17 cellular contexts compared by ENCODE assay signal in genomic region chr20:17867119-17867518, GRCh38.
DNase-seq lines count a peak whose midpoint lies in the region; ATAC-seq and TF ChIP-seq lines count a peak whose summit lies in the region.
"Had no signal": no experiment of that assay in that cellular context is flagged by ENCODE, and none has a peak within 500 bp of the region (broad histone marks: within the 10 kb centered on the region; RNA-seq: fewer than 3 reads in every experiment).

No MANE protein-coding gene starts in this region.

- no peak overlapping the region for H3K14ac ChIP-seq in H9 (ENCODE audit: insufficient read depth, low read length)

- H3K23ac ChIP-seq in H9 (ENCODE audit: insufficient read length, low read depth, low read length) = no peak overlapping the region

- H2AK5ac ChIP-seq in H9 (ENCODE audit: insufficient read length, low read length) = no peak overlapping the region

- no peak for TF ChIP-seq CTCF in H9 (conservative IDR thresholded peaks at IDR 0.05)
- no peak for TF ChIP-seq CTCF in fibroblast of lung (conservative IDR thresholded peaks at IDR 0.05 in 1 of 2, IDR thresholded peaks at IDR 0.05 in 1 of 2; ENCODE audit: low read depth in 1 of 2, low read length in 2 of 2)
- no peak for TF ChIP-seq CTCF in osteoblast (IDR thresholded peaks at IDR 0.05; ENCODE audit: extremely low read depth, low read depth, low read length)
- no peak for TF ChIP-seq CTCF in upper lobe of right lung (IDR thresholded peaks at IDR 0.05)

- peaks cover 0 to 2% (median 0%) of the 10 kb centered on the region in 3 experiments; a peak in 1 of 7 replicates for H3K36me3 Mint-ChIP-seq in H9 (ENCODE audit: insufficient read depth in 1 of 3, low read depth in 3 of 3)
- H3K36me3 Mint-ChIP-seq: IgD-negative memory B cell had no signal

- peak overlapping the region in 2 of 3 experiments; percentile 16 to 33; a peak in 3 of 7 replicates for H3K27ac Mint-ChIP-seq in H9
- H3K27ac Mint-ChIP-seq: IgD-negative memory B cell had no signal

- no peak overlapping the region for H2BK20ac ChIP-seq in H9 (ENCODE audit: low read depth, low read length, poor library complexity, severe bottlenecking)

- H3K23me2 ChIP-seq in H9 (ENCODE audit: insufficient read length, low read depth, low read length, poor library complexity, severe bottlenecking) = no peaks in the 10 kb centered on the region

- peak overlapping the region in 1 of 11 experiments; percentile 15; a peak in 1 of 22 replicates for H3K9ac ChIP-seq in BLaER1 treated with 17β-estradiol and CSF1 and Interleukin-3, amounts not matched to agents 10 nM and 100 nM
- no peak overlapping the region for H3K9ac ChIP-seq in H9 (ENCODE audit: extremely low read depth, insufficient read length, low read length)
- H3K9ac ChIP-seq in fibroblast of lung (ENCODE audit: insufficient read depth, low read length) = no peak overlapping the region

- no peak overlapping the region for H2BK15ac ChIP-seq in H9 (ENCODE audit: low read depth, low read length)

- H3K27me3 Mint-ChIP-seq in H9 (ENCODE audit: low read depth) = peaks cover 1% of the 10 kb centered on the region

- H3K4me3 ChIP-seq in BLaER1 treated with 17β-estradiol and CSF1 and Interleukin-3, amounts not matched to agents 10 nM and 100 nM = no peak overlapping the region
- H3K4me3 ChIP-seq in fibroblast of lung (replicated peaks in 1 of 4; ENCODE audit: control extremely low read depth in 1 of 4, insufficient read depth in 1 of 4, low read depth in 3 of 4, low read length in 4 of 4) = no peak overlapping the region
- H3K4me3 ChIP-seq in osteoblast (ENCODE audit: insufficient read depth, low read length) = no peak overlapping the region
- H3K4me3 ChIP-seq in upper lobe of right lung = no peak overlapping the region

- ATAC-seq in upper lobe of right lung = no peak
- no peak for ATAC-seq in GM18867 (IDR thresholded peaks at IDR 0.05; ENCODE audit: unreplicated experiment)
- ATAC-seq: Panc1, SK-N-SH treated with all-trans-retinoic acid at 6 μM for 48 hours had no signal

- intact Hi-C loops in upper lobe of right lung (cut with DNase I) = no loop called here

- H4K20me1 ChIP-seq in BLaER1 treated with 17β-estradiol and CSF1 and Interleukin-3, amounts not matched to agents 10 nM and 100 nM = no peaks in the 10 kb centered on the region
- H4K20me1 ChIP-seq in H9 (ENCODE audit: control insufficient read depth, insufficient read depth, insufficient read length) = no peaks in the 10 kb centered on the region
- no peaks in the 10 kb centered on the region for H4K20me1 ChIP-seq in fibroblast of lung (ENCODE audit: control insufficient read depth, extremely low read depth, insufficient read depth, low read length)
- no peaks in the 10 kb centered on the region for H4K20me1 ChIP-seq in osteoblast (ENCODE audit: insufficient read depth, low read length)

- H4K8ac ChIP-seq in H9 (replicated peaks; ENCODE audit: insufficient read length, low read depth, low read length) = no peak overlapping the region

- no peak overlapping the region for H4K91ac ChIP-seq in H9 (ENCODE audit: insufficient read length, low read depth, low read length)

- H2AFZ ChIP-seq in H9 (ENCODE audit: low read length) = no peak overlapping the region
- H2AFZ ChIP-seq in fibroblast of lung (ENCODE audit: low read length) = peak overlapping the region; percentile 8
- peak overlapping the region; percentile 6 for H2AFZ ChIP-seq in osteoblast (ENCODE audit: low read length)

- peaks cover 47 to 53% of the 10 kb centered on the region in 2 experiments for H3K4me1 Mint-ChIP-seq in H9

- H3K79me2 ChIP-seq in H9 (ENCODE audit: insufficient read depth, low read length) = no peaks in the 10 kb centered on the region
- no peaks in the 10 kb centered on the region for H3K79me2 ChIP-seq in fibroblast of lung (ENCODE audit: control insufficient read depth, insufficient read depth, low read length)
- no peaks in the 10 kb centered on the region for H3K79me2 ChIP-seq in osteoblast (ENCODE audit: insufficient read depth, low read length)

- peaks cover 0 to 15% (median 0%) of the 10 kb centered on the region in 11 experiments; a peak in 6 of 22 replicates for H3K27me3 ChIP-seq in BLaER1 treated with 17β-estradiol and CSF1 and Interleukin-3, amounts not matched to agents 10 nM and 100 nM
- H3K27me3 ChIP-seq in H9 (ENCODE audit: insufficient read depth, low read length) (no peaks in the 10 kb centered on the region), fibroblast of lung (ENCODE audit: control insufficient read depth, insufficient read depth, low read length) (no peaks in the 10 kb centered on the region), osteoblast (ENCODE audit: insufficient read depth, low read length) (no peaks in the 10 kb centered on the region), upper lobe of right lung (no peaks in the 10 kb centered on the region)

- H4K5ac ChIP-seq in H9 (ENCODE audit: insufficient read length, low read depth, low read length) = no peak overlapping the region

- no peak overlapping the region for H3K4ac ChIP-seq in H9 (ENCODE audit: low read depth, low read length)

- no peaks in the 10 kb centered on the region for H3K9me3 ChIP-seq in BLaER1 treated with 17β-estradiol and CSF1 and Interleukin-3, amounts not matched to agents 10 nM and 100 nM (replicated peaks in 1 of 11)
- no peaks in the 10 kb centered on the region for H3K9me3 ChIP-seq in H9 (ENCODE audit: control insufficient read depth, low read depth, low read length)
- H3K9me3 ChIP-seq in fibroblast of lung (ENCODE audit: control insufficient read depth, insufficient read depth, low read depth, low read length) = no peaks in the 10 kb centered on the region
- no peaks in the 10 kb centered on the region for H3K9me3 ChIP-seq in osteoblast (ENCODE audit: low read depth, low read length)
- H3K9me3 ChIP-seq in upper lobe of right lung = no peaks in the 10 kb centered on the region

- DNase-seq in H9 (no peak), fibroblast of lung (ENCODE audit: low read depth in 2 of 2) (no peak), osteoblast (ENCODE audit: insufficient read length, low spot score, missing footprints) (no peak), upper lobe of right lung (no peak), NCI-H2081 treated with DMSO at 0.1 percent for 48 hours (lab: John Stamatoyannopoulos, UW) (no peak)
- DNase-seq: DMS 273 treated with DMSO at 0.1 percent for 48 hours, EL, NCI-H1417 treated with DMSO at 0.1 percent for 48 hours, NCI-H2081, NCI-H446 treated with DMSO at 0.1 percent for 48 hours, NCI-H748 treated with DMSO at 0.1 percent for 48 hours, SHP77 had no signal

- no peak overlapping the region for H3K18ac ChIP-seq in H9 (ENCODE audit: insufficient read length, low read depth, low read length)

- H2BK12ac ChIP-seq in H9 (ENCODE audit: insufficient read length, low read depth, low read length) = no peak overlapping the region

- no peak overlapping the region for H2BK5ac ChIP-seq in H9 (ENCODE audit: insufficient read length, low read length)

- peak overlapping the region in 9 of 11 experiments; percentile 20 to 78 (median 69); a peak in 16 of 22 replicates for H3K4me2 ChIP-seq in BLaER1 treated with 17β-estradiol and CSF1 and Interleukin-3, amounts not matched to agents 10 nM and 100 nM
- H3K4me2 ChIP-seq in H9 (ENCODE audit: insufficient read depth, insufficient read length, low read length) (no peak overlapping the region), fibroblast of lung (ENCODE audit: extremely low read depth, insufficient read depth, low read length) (no peak overlapping the region), osteoblast (ENCODE audit: insufficient read depth, low read length) (peak overlapping the region; percentile 15)

- WGBS in H9 (ENCODE audit: extremely low coverage, insufficient read length, low lambda C conversion rate) = no CpG with 5 or more reads among the region's 6 CpGs

- no peak overlapping the region for H3K4me3 Mint-ChIP-seq in H9
- H3K4me3 Mint-ChIP-seq: IgD-negative memory B cell had no signal

- no peak overlapping the region for H3K27ac ChIP-seq in BLaER1 treated with 17β-estradiol and CSF1 and Interleukin-3, amounts not matched to agents 10 nM and 100 nM
- no peak overlapping the region for H3K27ac ChIP-seq in H9 (ENCODE audit: insufficient read length, low read depth, low read length)
- H3K27ac ChIP-seq in fibroblast of lung (ENCODE audit: insufficient read depth, low read length) = no peak overlapping the region
- peak overlapping the region; percentile 25 for H3K27ac ChIP-seq in osteoblast (ENCODE audit: low read depth, low read length)
- H3K27ac ChIP-seq in upper lobe of right lung = no peak overlapping the region

- no peaks in the 10 kb centered on the region for H3K79me1 ChIP-seq in H9 (ENCODE audit: insufficient read depth, low read depth, low read length, poor library complexity, severe bottlenecking)

- no peaks in the 10 kb centered on the region for H3K36me3 ChIP-seq in BLaER1 treated with 17β-estradiol and CSF1 and Interleukin-3, amounts not matched to agents 10 nM and 100 nM
- H3K36me3 ChIP-seq in fibroblast of lung (ENCODE audit: control insufficient read depth, insufficient read depth, low read length) = no peaks in the 10 kb centered on the region
- no peaks in the 10 kb centered on the region for H3K36me3 ChIP-seq in osteoblast (ENCODE audit: insufficient read depth, low read length)
- H3K36me3 ChIP-seq in upper lobe of right lung = no peaks in the 10 kb centered on the region

- H3K56ac ChIP-seq in H9 (ENCODE audit: insufficient read length, low read depth, low read length) = no peak overlapping the region

- no peak overlapping the region for H2BK120ac ChIP-seq in H9 (ENCODE audit: low read depth, low read length, poor library complexity, severe bottlenecking)

- no peaks in the 10 kb centered on the region; a peak in 1 of 5 replicates for H3K9me3 Mint-ChIP-seq in H9

- no peak overlapping the region for H3T11ph ChIP-seq in H9 (ENCODE audit: low read length)

- peaks cover 13 to 64% (median 32%) of the 10 kb centered on the region in 10 experiments for H3K4me1 ChIP-seq in BLaER1 treated with 17β-estradiol and CSF1 and Interleukin-3, amounts not matched to agents 10 nM and 100 nM
- H3K4me1 ChIP-seq in H9 (ENCODE audit: insufficient read depth, low read length) (peaks cover 11% of the 10 kb centered on the region; the same call in 1 of the 2 replicates), fibroblast of lung (ENCODE audit: control insufficient read depth, extremely low read depth, insufficient read depth, low read length) (peaks cover 4% of the 10 kb centered on the region), osteoblast (ENCODE audit: insufficient read depth, low read length) (peaks cover 18% of the 10 kb centered on the region), upper lobe of right lung (no peaks in the 10 kb centered on the region)

Comparison
In these comparisons a context has a peak if more than half of its experiments do, and no peak if none do; other contexts are left out.
1. H3K4me2 ChIP-seq: peak in BLaER1 treated with 17β-estradiol and CSF1 and Interleukin-3, amounts not matched to agents 10 nM and 100 nM (9 of 11) and osteoblast (single experiment); none in H9 (single experiment) and fibroblast of lung (single experiment).